Comparison of ENCODE assay signal across 1 cellular context in the genomic region with DNA sequence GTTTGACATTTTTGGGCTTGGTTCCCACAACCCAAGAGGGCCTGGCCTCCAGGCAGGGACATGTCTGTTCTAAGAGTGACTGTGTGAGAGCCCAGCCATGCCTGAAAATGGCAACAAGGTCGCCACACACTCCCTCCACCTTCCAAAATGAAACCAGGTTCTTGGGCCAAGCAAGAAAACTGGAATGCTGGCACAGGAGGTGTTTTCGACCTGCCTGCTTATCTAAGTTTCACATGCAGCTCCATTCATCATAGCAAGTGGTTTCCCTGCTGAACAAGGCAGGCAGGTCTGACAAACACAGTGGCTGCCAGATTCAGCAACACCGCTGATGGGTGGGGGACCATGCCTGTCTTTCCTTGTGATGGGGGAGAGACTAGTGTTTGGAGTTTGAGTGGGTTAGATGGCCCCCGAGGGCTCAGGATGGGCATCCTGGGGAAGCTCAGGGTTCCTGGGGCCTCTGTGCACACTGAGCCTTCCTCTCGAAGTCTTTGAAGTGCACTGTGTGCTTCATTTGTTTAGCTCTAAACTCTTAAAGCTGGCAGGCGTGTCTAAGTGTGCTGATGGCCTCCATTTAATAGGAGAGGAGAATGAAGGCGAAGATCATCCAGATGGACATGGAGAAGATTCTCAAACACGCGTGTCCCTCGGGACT.
TF ChIP-seq lines count a peak whose summit lies in the region.

No MANE protein-coding gene starts in this region.

TF ChIP-seq in IMR-90, 13 proteins besides CTCF, POLR2A, EP300 and RAD21:
- TF ChIP-seq CEBPB (IDR thresholded peaks at IDR 0.05; ENCODE audit: low read depth, low read length) (no peak), NFE2L2 (IDR thresholded peaks at IDR 0.05; ENCODE audit: low read depth, low read length) (no peak), BHLHE40 (IDR thresholded peaks at IDR 0.05; ENCODE audit: low read depth, low read length) (no peak), CHD1 (IDR thresholded peaks at IDR 0.05; ENCODE audit: low read depth, low read length) (no peak), FOS (IDR thresholded peaks at IDR 0.05; ENCODE audit: low read depth, low read length) (no peak), SMC3 (IDR thresholded peaks at IDR 0.05; ENCODE audit: low read depth, low read length) (no peak), RCOR1 (IDR thresholded peaks at IDR 0.05; ENCODE audit: insufficient replicate concordance, low read length) (no peak), MAZ (IDR thresholded peaks at IDR 0.05; ENCODE audit: borderline replicate concordance, low read depth, low read length) (no peak), MXI1 (IDR thresholded peaks at IDR 0.05; ENCODE audit: borderline replicate concordance, low read depth, low read length) (no peak), MAFK (IDR thresholded peaks at IDR 0.05; ENCODE audit: low read depth, low read length) (no peak), RFX5 (IDR thresholded peaks at IDR 0.05; ENCODE audit: low read depth, low read length) (no peak)
- TF ChIP-seq, protein P1, sequence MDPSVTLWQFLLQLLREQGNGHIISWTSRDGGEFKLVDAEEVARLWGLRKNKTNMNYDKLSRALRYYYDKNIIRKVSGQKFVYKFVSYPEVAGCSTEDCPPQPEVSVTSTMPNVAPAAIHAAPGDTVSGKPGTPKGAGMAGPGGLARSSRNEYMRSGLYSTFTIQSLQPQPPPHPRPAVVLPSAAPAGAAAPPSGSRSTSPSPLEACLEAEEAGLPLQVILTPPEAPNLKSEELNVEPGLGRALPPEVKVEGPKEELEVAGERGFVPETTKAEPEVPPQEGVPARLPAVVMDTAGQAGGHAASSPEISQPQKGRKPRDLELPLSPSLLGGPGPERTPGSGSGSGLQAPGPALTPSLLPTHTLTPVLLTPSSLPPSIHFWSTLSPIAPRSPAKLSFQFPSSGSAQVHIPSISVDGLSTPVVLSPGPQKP (IDR thresholded peaks at IDR 0.05; ENCODE audit: borderline replicate concordance, low read depth, low read length), result no peak
- TF ChIP-seq, protein P2, sequence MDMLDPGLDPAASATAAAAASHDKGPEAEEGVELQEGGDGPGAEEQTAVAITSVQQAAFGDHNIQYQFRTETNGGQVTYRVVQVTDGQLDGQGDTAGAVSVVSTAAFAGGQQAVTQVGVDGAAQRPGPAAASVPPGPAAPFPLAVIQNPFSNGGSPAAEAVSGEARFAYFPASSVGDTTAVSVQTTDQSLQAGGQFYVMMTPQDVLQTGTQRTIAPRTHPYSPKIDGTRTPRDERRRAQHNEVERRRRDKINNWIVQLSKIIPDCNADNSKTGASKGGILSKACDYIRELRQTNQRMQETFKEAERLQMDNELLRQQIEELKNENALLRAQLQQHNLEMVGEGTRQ (IDR thresholded peaks at IDR 0.05; ENCODE audit: low read depth, low read length), result no peak
